23 cellular contexts compared by ENCODE assay signal in genomic region chr13:67410645-67411044, GRCh38.
"Had no signal": no experiment of that assay in that cellular context is flagged by ENCODE, and none has a peak within 500 bp of the region (broad histone marks: within the 10 kb centered on the region; RNA-seq: fewer than 3 reads in every experiment).

No MANE protein-coding gene starts in this region.

- ATAC-seq: activated CD8-positive, alpha-beta memory T cell treated with anti-CD3 and anti-CD28 coated beads, Interleukin-2, amount 10 ng/mL, durations not matched to agents 7 days and 5 days; heart right ventricle; left ventricle myocardium superior; mucosa of descending colon had no signal

- H3K27ac ChIP-seq: esophagus muscularis mucosa, heart right ventricle, right atrium auricular region, tibial artery, uterus had no signal

- H3K27me3 ChIP-seq: esophagus muscularis mucosa, heart right ventricle, right atrium auricular region, tibial artery, uterus had no signal

- H3K4me1 ChIP-seq: esophagus muscularis mucosa, heart right ventricle, right atrium auricular region, tibial artery, uterus had no signal

- H3K9me3 Mint-ChIP-seq: activated CD4-positive, alpha-beta memory T cell treated with anti-CD3 and anti-CD28 coated beads for 36 hours; dendritic cell treated with granulocyte-macrophage colony-stimulating factor and Interleukin-4, amounts not matched to agents 40 ng/mL and 50 ng/mL, for 4 days; memory B cell; naive B cell had no signal

- H3K36me3 ChIP-seq: esophagus muscularis mucosa, heart right ventricle, right atrium auricular region, tibial artery had no signal

- H3K4me1 Mint-ChIP-seq: activated CD8-positive, alpha-beta memory T cell treated with anti-CD3 and anti-CD28 coated beads, Interleukin-2, amount 10 ng/mL, durations not matched to agents 7 days and 5 days; memory B cell; naive B cell had no signal

- H3K27me3 Mint-ChIP-seq: activated CD4-positive, alpha-beta memory T cell treated with anti-CD3 and anti-CD28 coated beads for 36 hours; activated CD8-positive, alpha-beta memory T cell treated with anti-CD3 and anti-CD28 coated beads, Interleukin-2, amount 10 ng/mL, durations not matched to agents 7 days and 5 days; activated naive CD8-positive, alpha-beta T cell; dendritic cell treated with granulocyte-macrophage colony-stimulating factor and Interleukin-4, amounts not matched to agents 40 ng/mL and 50 ng/mL, for 4 days; memory B cell; naive B cell; progenitor cell of endocrine pancreas had no signal

- H3K9me3 ChIP-seq: esophagus muscularis mucosa, heart right ventricle, mucosa of descending colon, right atrium auricular region, tibial artery, uterus had no signal

- H3K4me3 Mint-ChIP-seq: activated CD4-positive, alpha-beta memory T cell treated with anti-CD3 and anti-CD28 coated beads for 36 hours; activated CD8-positive, alpha-beta memory T cell treated with anti-CD3 and anti-CD28 coated beads, Interleukin-2, amount 10 ng/mL, durations not matched to agents 7 days and 5 days; activated naive CD8-positive, alpha-beta T cell; dendritic cell treated with granulocyte-macrophage colony-stimulating factor and Interleukin-4, amounts not matched to agents 40 ng/mL and 50 ng/mL, for 4 days; memory B cell; naive B cell had no signal

- DNase-seq: activated CD4-positive, alpha-beta memory T cell treated with anti-CD3 and anti-CD28 coated beads for 36 hours; activated CD4-positive, alpha-beta T cell treated with anti-CD3 and anti-CD28 coated beads for 4 hours; activated CD8-positive, alpha-beta memory T cell treated with anti-CD3 and anti-CD28 coated beads, Interleukin-2, amount 10 ng/mL, durations not matched to agents 7 days and 5 days; effector CD8-positive, alpha-beta T cell; heart right ventricle; left ventricle myocardium superior; mucosa of descending colon; naive B cell; occipital lobe; stimulated activated CD4-positive, alpha-beta T cell treated with anti-CD3 and anti-CD28 coated beads, Interleukin-12 subunit alpha, Interleukin-12 subunit beta, amount 100 ng/mL, for 4 hours; stimulated activated CD4-positive, alpha-beta T cell treated with anti-CD3 and anti-CD28 coated beads, Interleukin-1b, Interleukin-23, amount 100 ng/mL, for 48 hours; stimulated activated CD8-positive, alpha-beta memory T cell treated with anti-CD3 and anti-CD28 coated beads, Interleukin-4, amount 100 ng/mL, for 48 hours; stimulated activated naive CD4-positive, alpha-beta T cell treated with Interleukin-2 at 50 U/mL for 16 hours; substantia nigra; T-helper 2 cell; tibial artery; uterus had no signal

- H3K36me3 Mint-ChIP-seq: activated CD4-positive, alpha-beta memory T cell treated with anti-CD3 and anti-CD28 coated beads for 36 hours; activated CD8-positive, alpha-beta memory T cell treated with anti-CD3 and anti-CD28 coated beads, Interleukin-2, amount 10 ng/mL, durations not matched to agents 7 days and 5 days; activated naive CD8-positive, alpha-beta T cell; memory B cell; naive B cell had no signal

- H3K4me3 ChIP-seq: esophagus muscularis mucosa, heart right ventricle, mucosa of descending colon, right atrium auricular region, tibial artery, uterus had no signal

- H3K27ac Mint-ChIP-seq: activated CD4-positive, alpha-beta memory T cell treated with anti-CD3 and anti-CD28 coated beads for 36 hours; activated CD8-positive, alpha-beta memory T cell treated with anti-CD3 and anti-CD28 coated beads, Interleukin-2, amount 10 ng/mL, durations not matched to agents 7 days and 5 days; activated naive CD8-positive, alpha-beta T cell; dendritic cell treated with granulocyte-macrophage colony-stimulating factor and Interleukin-4, amounts not matched to agents 40 ng/mL and 50 ng/mL, for 4 days; memory B cell; naive B cell; progenitor cell of endocrine pancreas had no signal
